In the genomic region with DNA sequence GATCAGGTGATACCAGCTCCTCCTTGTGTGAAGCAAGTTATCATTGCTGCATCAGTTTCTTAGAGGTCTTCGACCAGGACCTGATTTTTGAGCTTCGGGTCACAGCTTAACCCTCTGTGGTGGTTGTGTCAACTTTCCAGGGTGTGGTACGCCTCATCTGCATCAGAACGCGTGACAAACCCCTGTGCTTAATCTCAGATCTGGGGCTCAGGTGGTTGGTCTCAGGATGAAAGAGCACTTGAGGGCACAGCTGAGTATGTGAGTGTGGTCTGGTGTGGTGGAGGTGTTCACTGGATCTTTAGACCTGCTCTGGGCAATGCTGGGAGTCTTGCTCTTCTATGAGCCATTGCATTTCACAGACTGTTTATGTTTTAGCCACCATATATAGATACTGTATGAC, we compare ENCODE assay signal across 9 cellular contexts.
A peak's percentile ranks its signal among the peaks of the same experiment; 100 is the strongest.
DNase-seq lines count a peak whose midpoint lies in the region; ATAC-seq and TF ChIP-seq lines count a peak whose summit lies in the region.
"Had no signal": no experiment of that assay in that cellular context is flagged by ENCODE, and none has a peak within 500 bp of the region (broad histone marks: within the 10 kb centered on the region; RNA-seq: fewer than 3 reads in every experiment).

No MANE protein-coding gene starts in this region.

- peaks cover 47% of the 10 kb centered on the region for H3K36me3 Mint-ChIP-seq in activated T-helper 2 cell treated with anti-CD3 and anti-CD28 coated beads, Interferon-gamma antibody, Interleukin-2, Interleukin-4, amounts not matched to agents 10 μg/mL and 5 μg/mL and 100 μg/mL, durations not matched to agents 14 hours and 24 hours and 36 hours (ENCODE audit: low read depth)

- in situ Hi-C loops in brain microvascular endothelial cell (cut with HindIII; ENCODE audit: low pct_ligation_motif_present, low sequenced_read_pairs): no loop called here

- H3K9me3 ChIP-seq in DND-41 (ENCODE audit: insufficient read depth, low read length, severe bottlenecking): no peaks in the 10 kb centered on the region

- H3K4me3 ChIP-seq in DND-41 (ENCODE audit: low read depth in 1 of 2, low read length in 2 of 2) (no peak overlapping the region), brain microvascular endothelial cell (ENCODE audit: low read depth, low read length) (no peak overlapping the region)

- H3K27ac ChIP-seq in DND-41 (ENCODE audit: low read length) (peak overlapping the region; percentile 48), brain microvascular endothelial cell (no peak overlapping the region)

- peak overlapping the region; percentile 78 for H3K27ac Mint-ChIP-seq in activated T-helper 2 cell treated with anti-CD3 and anti-CD28 coated beads, Interferon-gamma antibody, Interleukin-2, Interleukin-4, amounts not matched to agents 10 μg/mL and 5 μg/mL and 100 μg/mL, durations not matched to agents 14 hours and 24 hours and 36 hours

- DNase-seq in DND-41: peak; percentile 50
- peak; percentile 34 for DNase-seq in activated CD4-positive, CD25-positive, alpha-beta regulatory T cell treated with anti-CD3 and anti-CD28 coated beads, Interleukin-2, amount 50 U/mL, for 72 hours
- DNase-seq in activated T-helper 2 cell treated with anti-CD3 and anti-CD28 coated beads, Interferon-gamma antibody, Interleukin-2, Interleukin-4, amounts not matched to agents 10 μg/mL and 5 μg/mL and 100 μg/mL, durations not matched to agents 14 hours and 24 hours and 36 hours (ENCODE audit: low spot score): peak; percentile 63
- DNase-seq in stimulated activated CD4-positive, alpha-beta T cell treated with anti-CD3 and anti-CD28 coated beads, Interleukin-2, amount 100 ng/mL, for 24 hours: peak; percentile 51 to 53
- DNase-seq in UCSD-AML1 (lab: John Stamatoyannopoulos, UW; ENCODE audit: unreplicated experiment): no peak
- no peak for DNase-seq in brain microvascular endothelial cell
- no peak for DNase-seq in globus pallidus (ENCODE audit: low spot score)
- no peak for DNase-seq in COLO668 (lab: John Stamatoyannopoulos, UW; ENCODE audit: unreplicated experiment)
- DNase-seq: NCI-H1436 had no signal

- H3K27me3 Mint-ChIP-seq in activated T-helper 2 cell treated with anti-CD3 and anti-CD28 coated beads, Interferon-gamma antibody, Interleukin-2, Interleukin-4, amounts not matched to agents 10 μg/mL and 5 μg/mL and 100 μg/mL, durations not matched to agents 14 hours and 24 hours and 36 hours (ENCODE audit: low read depth): no peaks in the 10 kb centered on the region

- no peaks in the 10 kb centered on the region for H3K79me2 ChIP-seq in DND-41 (ENCODE audit: insufficient read depth, low read length)

- no peak overlapping the region for H3K4me2 ChIP-seq in DND-41 (ENCODE audit: insufficient read depth, low read length)

- no peaks in the 10 kb centered on the region for H3K9me3 Mint-ChIP-seq in activated T-helper 2 cell treated with anti-CD3 and anti-CD28 coated beads, Interferon-gamma antibody, Interleukin-2, Interleukin-4, amounts not matched to agents 10 μg/mL and 5 μg/mL and 100 μg/mL, durations not matched to agents 14 hours and 24 hours and 36 hours

- no peak overlapping the region for H3K9ac ChIP-seq in DND-41 (ENCODE audit: low read depth, low read length)

- intact Hi-C loops in activated T-helper 2 cell treated with anti-CD3 and anti-CD28 coated beads, Interferon-gamma antibody, Interleukin-2, Interleukin-4, amounts not matched to agents 10 μg/mL and 5 μg/mL and 100 μg/mL, durations not matched to agents 14 hours and 24 hours and 36 hours (cut with micrococcal nuclease): loop anchor here (1.0 to 10.0 kb wide), 4 partner anchors 18 to 1272 kb away; no protein-coding TSS in a partner anchor

- no peak overlapping the region for H3K4me3 Mint-ChIP-seq in activated T-helper 2 cell treated with anti-CD3 and anti-CD28 coated beads, Interferon-gamma antibody, Interleukin-2, Interleukin-4, amounts not matched to agents 10 μg/mL and 5 μg/mL and 100 μg/mL, durations not matched to agents 14 hours and 24 hours and 36 hours (ENCODE audit: low read depth)

- no peak overlapping the region for H2AFZ ChIP-seq in DND-41 (ENCODE audit: low read depth, low read length)

- no peak for TF ChIP-seq CTCF in DND-41 (IDR thresholded peaks at IDR 0.05; ENCODE audit: borderline replicate concordance, extremely low read depth, low read length, poor library complexity, severe bottlenecking)
- TF ChIP-seq CTCF in brain microvascular endothelial cell (IDR thresholded peaks at IDR 0.05; ENCODE audit: low read depth, low read length, missing control alignments): no peak

- H3K4me1 Mint-ChIP-seq in activated T-helper 2 cell treated with anti-CD3 and anti-CD28 coated beads, Interferon-gamma antibody, Interleukin-2, Interleukin-4, amounts not matched to agents 10 μg/mL and 5 μg/mL and 100 μg/mL, durations not matched to agents 14 hours and 24 hours and 36 hours (ENCODE audit: low read depth): peaks cover 67% of the 10 kb centered on the region

- peak; percentile 35 for ATAC-seq in DND-41 (ENCODE audit: insufficient read depth, low read depth)

- peaks cover 58% of the 10 kb centered on the region for H3K4me1 ChIP-seq in DND-41 (ENCODE audit: insufficient read depth, low read length)

- H3K27me3 ChIP-seq in DND-41 (ENCODE audit: insufficient read depth, low read length, poor library complexity): no peaks in the 10 kb centered on the region
- no peaks in the 10 kb centered on the region for H3K27me3 ChIP-seq in brain microvascular endothelial cell (replicated peaks)

- peaks cover 10% of the 10 kb centered on the region for H3K36me3 ChIP-seq in DND-41 (ENCODE audit: insufficient read depth, low read length)
- no peaks in the 10 kb centered on the region for H3K36me3 ChIP-seq in brain microvascular endothelial cell (replicated peaks)

- H4K20me1 ChIP-seq in DND-41 (ENCODE audit: insufficient read depth, low read length): no peaks in the 10 kb centered on the region

Comparison
In these comparisons a context has a peak if more than half of its experiments do, and no peak if none do; other contexts are left out.
1. DNase-seq: peak in DND-41 (single experiment), activated CD4-positive, CD25-positive, alpha-beta regulatory T cell treated with anti-CD3 and anti-CD28 coated beads, Interleukin-2, amount 50 U/mL, for 72 hours (single experiment), activated T-helper 2 cell treated with anti-CD3 and anti-CD28 coated beads, Interferon-gamma antibody, Interleukin-2, Interleukin-4, amounts not matched to agents 10 μg/mL and 5 μg/mL and 100 μg/mL, durations not matched to agents 14 hours and 24 hours and 36 hours (single experiment) and stimulated activated CD4-positive, alpha-beta T cell treated with anti-CD3 and anti-CD28 coated beads, Interleukin-2, amount 100 ng/mL, for 24 hours (2 of 2); none in UCSD-AML1 (single experiment), brain microvascular endothelial cell (single experiment), globus pallidus (single experiment) and COLO668 (single experiment).